8 cellular contexts compared by ENCODE assay signal in the genomic region with DNA sequence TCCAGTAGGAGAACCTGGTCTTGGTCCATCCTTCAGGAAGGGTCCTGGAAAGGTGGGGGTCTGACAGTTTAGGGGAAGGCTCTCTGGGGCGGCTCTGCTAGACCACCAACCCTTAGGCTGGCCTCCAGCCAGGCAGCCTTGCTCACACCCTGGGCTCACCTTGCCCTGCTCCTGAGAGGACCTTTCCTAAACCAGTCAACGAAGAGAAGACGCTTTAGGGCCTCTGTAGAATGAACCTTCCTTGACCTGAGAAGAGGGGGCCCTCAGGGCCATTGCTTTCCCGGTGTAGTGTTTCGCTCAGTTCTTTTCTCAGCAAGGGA. TPM values are rescaled to one million over a fixed set of nuclear protein-coding genes. Genes with fewer than 3 reads are reported as not detected.
DNase-seq lines count a peak whose midpoint lies in the region; ATAC-seq and TF ChIP-seq lines count a peak whose summit lies in the region.

No MANE protein-coding gene starts in this region.

- H3K9me3 Mint-ChIP-seq in CD4-positive, alpha-beta memory T cell = no peaks in the 10 kb centered on the region
- H3K9me3 Mint-ChIP-seq in nephron progenitor cell = no peaks in the 10 kb centered on the region

- no peak for DNase-seq in CD4-positive, alpha-beta memory T cell
- DNase-seq in nephron progenitor cell (no peak), GM20000 (ENCODE audit: low spot score) (no peak), NCI-H2081 (lab: John Stamatoyannopoulos, UW) (no peak), erythroblast (lab: John Stamatoyannopoulos, UW) (no peak)

- H3K27me3 Mint-ChIP-seq in CD4-positive, alpha-beta memory T cell = no peaks in the 10 kb centered on the region
- peaks cover 13% of the 10 kb centered on the region for H3K27me3 Mint-ChIP-seq in nephron progenitor cell (ENCODE audit: low read depth, poor library complexity)

- H3K4me1 ChIP-seq in CD4-positive, alpha-beta memory T cell (ENCODE audit: insufficient read depth, low read length) = peaks cover 52% of the 10 kb centered on the region
- peaks cover 44% of the 10 kb centered on the region for H3K4me1 ChIP-seq in OCI-LY1 (ENCODE audit: insufficient read depth, low read length, severe bottlenecking)
- H3K4me1 ChIP-seq in duodenal mucosa (ENCODE audit: control insufficient read depth in 1 of 2, insufficient read depth in 2 of 2, low read length in 2 of 2) = peaks cover 38 to 46% of the 10 kb centered on the region in 2 donors

- H3K9me3 ChIP-seq in CD4-positive, alpha-beta memory T cell (ENCODE audit: control insufficient read depth in 1 of 2, low read length in 2 of 2) = no peaks in the 10 kb centered on the region
- H3K9me3 ChIP-seq in OCI-LY1 (ENCODE audit: low read length) (no peaks in the 10 kb centered on the region), duodenal mucosa (ENCODE audit: control insufficient read depth in 1 of 2, low read length in 2 of 2) (no peaks in the 10 kb centered on the region)

- H3K9me2 ChIP-seq in OCI-LY1 (ENCODE audit: low read depth, low read length) = no peaks in the 10 kb centered on the region

- peaks cover 47 to 53% of the 10 kb centered on the region in 2 donors for H3K36me3 Mint-ChIP-seq in CD4-positive, alpha-beta memory T cell
- H3K36me3 Mint-ChIP-seq in nephron progenitor cell (ENCODE audit: low read depth) = no peaks in the 10 kb centered on the region

- peaks cover 24 to 68% (median 43%) of the 10 kb centered on the region in 4 donors for H3K4me1 Mint-ChIP-seq in CD4-positive, alpha-beta memory T cell
- H3K4me1 Mint-ChIP-seq in nephron progenitor cell = peaks cover 47% of the 10 kb centered on the region

- H3K4me3 ChIP-seq in CD4-positive, alpha-beta memory T cell (ENCODE audit: low read length in 2 of 2) = peak overlapping the region; percentile 94 to 97
- H3K4me3 ChIP-seq in OCI-LY1 (ENCODE audit: low read depth, low read length, poor library complexity, severe bottlenecking) (peak overlapping the region; percentile 86), duodenal mucosa (ENCODE audit: low read depth in 1 of 2, low read length in 2 of 2) (peak overlapping the region; percentile 84 to 89)

- H3K4me2 ChIP-seq in OCI-LY1 (ENCODE audit: low read length) = peak overlapping the region; percentile 95

- peak overlapping the region; percentile 68 for H3K27ac ChIP-seq in CD4-positive, alpha-beta memory T cell (ENCODE audit: low read depth, low read length)
- H3K27ac ChIP-seq in OCI-LY1 (ENCODE audit: low read depth, low read length, poor library complexity, severe bottlenecking) (peak overlapping the region; percentile 95), duodenal mucosa (ENCODE audit: low read depth, low read length) (peak overlapping the region; percentile 53)

- H3K36me3 ChIP-seq in CD4-positive, alpha-beta memory T cell (ENCODE audit: insufficient read depth, low read length) = peaks cover 26% of the 10 kb centered on the region
- H3K36me3 ChIP-seq in OCI-LY1 (ENCODE audit: insufficient read depth, low read length) (peaks cover 23% of the 10 kb centered on the region), duodenal mucosa (ENCODE audit: control insufficient read depth in 1 of 2, insufficient read depth in 2 of 2, low read length in 2 of 2) (peaks cover 17 to 20% of the 10 kb centered on the region in 2 donors)

- ATAC-seq in HG02840 (IDR thresholded peaks at IDR 0.05; ENCODE audit: low FRiP score, unreplicated experiment) = no peak

- no peaks in the 10 kb centered on the region for H3K27me3 ChIP-seq in CD4-positive, alpha-beta memory T cell (ENCODE audit: insufficient read depth, low read length)
- no peaks in the 10 kb centered on the region for H3K27me3 ChIP-seq in OCI-LY1 (ENCODE audit: insufficient read depth, low read length)
- no peaks in the 10 kb centered on the region for H3K27me3 ChIP-seq in duodenal mucosa (ENCODE audit: control insufficient read depth in 1 of 2, insufficient read depth in 2 of 2, low read length in 2 of 2)

- intact Hi-C loops in CD4-positive, alpha-beta memory T cell (cut with micrococcal nuclease) = loop anchor here (2.0 kb wide), 1 partner anchor 28 kb away; no protein-coding TSS in a partner anchor

- CTCF ChIA-PET in CD4-positive, alpha-beta memory T cell (lab: Charles Lee; ENCODE audit: partially characterized antibody) = interaction anchor here (3.5 kb wide), 1 partner anchor 14 kb away, joined by 36 read pairs; no protein-coding TSS in a partner anchor

- TF ChIP-seq CTCF in OCI-LY1 (IDR thresholded peaks at IDR 0.05; ENCODE audit: low read length) (no peak), nephron progenitor cell (IDR thresholded peaks at IDR 0.05) (no peak), GM20000 (IDR thresholded peaks at IDR 0.05; ENCODE audit: extremely low read depth, missing control alignments) (no peak)

- no peak overlapping the region for H2AFZ ChIP-seq in OCI-LY1 (ENCODE audit: low read length)

- peak overlapping the region; percentile 96 for H3K9ac ChIP-seq in OCI-LY1 (ENCODE audit: low read length)
- H3K9ac ChIP-seq in duodenal mucosa (ENCODE audit: low read depth in 1 of 2, low read length in 2 of 2) = peak overlapping the region; percentile 62 to 70

- peak overlapping the region; percentile 92 to 99 (median 96) for H3K27ac Mint-ChIP-seq in CD4-positive, alpha-beta memory T cell
- peak overlapping the region; percentile 74 for H3K27ac Mint-ChIP-seq in nephron progenitor cell

- TF ChIP-seq POLR2A in erythroblast (IDR thresholded peaks at IDR 0.05; ENCODE audit: low read length) = no peak

- POLR2A ChIA-PET in CD4-positive, alpha-beta memory T cell (lab: Charles Lee; ENCODE audit: partially characterized antibody) = interaction anchor here (2.3 to 3.0 kb wide), 2 partner anchors 10 to 29 kb away, joined by 19 to 36 read pairs; a partner anchor contains a TSS

- peak overlapping the region; percentile 98 to 100 (median 100) for H3K4me3 Mint-ChIP-seq in CD4-positive, alpha-beta memory T cell
- H3K4me3 Mint-ChIP-seq in nephron progenitor cell = peak overlapping the region; percentile 88

- no peaks in the 10 kb centered on the region for H4K20me1 ChIP-seq in OCI-LY1 (ENCODE audit: insufficient read depth, low read length)

- H3F3A ChIP-seq in OCI-LY1 (ENCODE audit: insufficient read depth, low read length) = no peaks in the 10 kb centered on the region

- 0 out of 2 replicates have a peak, but pooled peaks cover 6% of the 10 kb centered on the region for H3K79me2 ChIP-seq in OCI-LY1 (ENCODE audit: insufficient read depth, low read length)

RNA-seq across cellular contexts. Expression of a gene that starts 1.1 kb away (rescaled TPM):
- 100 to 1,000 TPM; 410 to 420 TPM for total RNA-seq in CD4-positive, alpha-beta memory T cell
- 10 to 100 TPM; 25.9 to 55.9 TPM for polyA plus RNA-seq in CD4-positive, alpha-beta memory T cell

RNA-seq across cellular contexts. Expression of a gene that starts 10.6 kb away (rescaled TPM):
- total RNA-seq in CD4-positive, alpha-beta memory T cell = 10 to 100 TPM; 52.2 to 56.7 TPM
- 1 to 10 TPM in 1 of 2 donors, under 1 TPM in 1; 0.56 to 1.9 TPM for polyA plus RNA-seq in CD4-positive, alpha-beta memory T cell

RNA-seq across cellular contexts. Expression of a gene that starts 15.9 kb away (rescaled TPM):
- not detected for total RNA-seq in CD4-positive, alpha-beta memory T cell
- under 1 TPM in 1 of 2 donors, not detected in 1; 0.15 TPM for polyA plus RNA-seq in CD4-positive, alpha-beta memory T cell

RNA-seq across cellular contexts. Expression of a gene that starts 23.2 kb away (rescaled TPM):
- 10 to 100 TPM; 10.4 to 11.1 TPM for total RNA-seq in CD4-positive, alpha-beta memory T cell
- polyA plus RNA-seq in CD4-positive, alpha-beta memory T cell = 10 to 100 TPM; 14.5 to 16.8 TPM

RNA-seq across cellular contexts. Expression of a gene that starts 29.6 kb away (rescaled TPM):
- 10 to 100 TPM; 15.7 to 17.3 TPM for total RNA-seq in CD4-positive, alpha-beta memory T cell
- 10 to 100 TPM; 16.3 to 31.5 TPM for polyA plus RNA-seq in CD4-positive, alpha-beta memory T cell
